10 cellular contexts compared by ENCODE assay signal in the genomic region with DNA sequence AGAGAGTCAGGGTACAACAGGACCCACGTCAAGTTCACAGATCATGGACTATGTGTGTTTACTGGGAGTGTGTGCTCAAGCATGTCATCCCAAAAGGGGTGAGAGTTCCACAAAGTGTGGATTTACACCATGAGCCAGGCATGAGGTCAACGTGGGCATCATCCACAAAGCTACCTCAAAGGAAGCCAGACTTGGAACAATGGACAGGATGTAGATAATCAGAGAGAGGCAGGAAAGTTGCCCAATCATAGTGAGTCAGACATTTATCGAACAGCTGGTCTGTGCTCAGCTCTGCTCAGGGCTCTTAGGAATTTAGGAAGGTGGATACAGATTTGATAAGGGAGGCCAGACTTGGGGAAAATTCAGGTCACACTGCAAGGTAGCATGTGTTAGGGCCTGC.
DNase-seq lines count a peak whose midpoint lies in the region; ATAC-seq and TF ChIP-seq lines count a peak whose summit lies in the region.
"Had no signal": no experiment of that assay in that cellular context is flagged by ENCODE, and none has a peak within 500 bp of the region (broad histone marks: within the 10 kb centered on the region; RNA-seq: fewer than 3 reads in every experiment).

No MANE protein-coding gene starts in this region.

- peaks cover 2% of the 10 kb centered on the region; the same call in 1 of the 2 replicates for H3K9me3 ChIP-seq in AG04450 (ENCODE audit: control insufficient read depth, insufficient read depth, low read length)
- no peaks in the 10 kb centered on the region for H3K9me3 ChIP-seq in right cardiac atrium (ENCODE audit: control insufficient read depth, low read length)
- H3K9me3 ChIP-seq in neuronal stem cell (replicated peaks in 1 of 2; ENCODE audit: control insufficient read depth in 2 of 2, insufficient read depth in 1 of 2, low read depth in 1 of 2, low read length in 2 of 2) = no peaks in the 10 kb centered on the region

- H4K8ac ChIP-seq in neuronal stem cell (ENCODE audit: low read depth, low read length) = no peak overlapping the region

- H3K4me3 ChIP-seq in AG04450 (ENCODE audit: low read depth, low read length) (no peak overlapping the region), right cardiac atrium (ENCODE audit: low read length) (no peak overlapping the region), neuronal stem cell (ENCODE audit: low read length in 2 of 2) (no peak overlapping the region)

- peaks cover 6% of the 10 kb centered on the region for H3K4me1 ChIP-seq in right cardiac atrium (ENCODE audit: control insufficient read depth, insufficient read depth, low read length)
- H3K4me1 ChIP-seq in neuronal stem cell (ENCODE audit: control insufficient read depth in 2 of 2, insufficient read depth in 1 of 2, low read depth in 1 of 2, low read length in 2 of 2) = peaks cover 2 to 5% of the 10 kb centered on the region in 2 donors

- CTCF ChIA-PET in AG04450 (lab: Charles Lee) = no interaction called here

- intact Hi-C loops in right cardiac atrium (cut with DNase I) = no loop called here

- H3K9ac ChIP-seq in neuronal stem cell (ENCODE audit: low read depth, low read length, poor library complexity) = no peak overlapping the region

- no peak overlapping the region for H3K14ac ChIP-seq in neuronal stem cell (ENCODE audit: low read length)

- no peaks in the 10 kb centered on the region for H3K27me3 ChIP-seq in AG04450 (ENCODE audit: control insufficient read depth, insufficient read depth, low read length)
- H3K27me3 ChIP-seq in right cardiac atrium (ENCODE audit: control insufficient read depth, insufficient read depth) = no peaks in the 10 kb centered on the region
- H3K27me3 ChIP-seq in neuronal stem cell (ENCODE audit: control insufficient read depth in 3 of 3, insufficient read depth in 3 of 3, low read depth in 1 of 3, low read length in 3 of 3) = no peaks in the 10 kb centered on the region

- H3K79me1 ChIP-seq in neuronal stem cell (ENCODE audit: low read depth, low read length) = no peaks in the 10 kb centered on the region

- no peak overlapping the region for H2AFZ ChIP-seq in neuronal stem cell (ENCODE audit: low read length)

- no peaks in the 10 kb centered on the region for H3K36me3 ChIP-seq in neuronal stem cell (replicated peaks in 1 of 2; ENCODE audit: control insufficient read depth in 2 of 2, insufficient read depth in 2 of 2, low read length in 2 of 2)

- no peak overlapping the region for H3K27ac ChIP-seq in AG04450 (ENCODE audit: low read depth, low read length)
- H3K27ac ChIP-seq in right cardiac atrium (ENCODE audit: low read length) = no peak overlapping the region
- no peak overlapping the region for H3K27ac ChIP-seq in neuronal stem cell (replicated peaks; ENCODE audit: low read length)

- H3K4ac ChIP-seq in neuronal stem cell (ENCODE audit: low read length) = no peak overlapping the region

- H3K18ac ChIP-seq in neuronal stem cell (ENCODE audit: low read length) = no peak overlapping the region

- peak; percentile 9 to 86 for ATAC-seq in right cardiac atrium
- ATAC-seq in HG03342 (IDR thresholded peaks at IDR 0.05; ENCODE audit: unreplicated experiment) = no peak
- no peak for ATAC-seq in HG02642 (IDR thresholded peaks at IDR 0.05; ENCODE audit: poor library complexity, unreplicated experiment)
- ATAC-seq: WTC11 had no signal

- H2BK12ac ChIP-seq in neuronal stem cell (ENCODE audit: low read length) = no peak overlapping the region

- no peak overlapping the region for H2BK120ac ChIP-seq in neuronal stem cell (ENCODE audit: low read depth, low read length)

- POLR2A ChIA-PET in AG04450 (lab: Yijun Ruan, JAX) = interaction anchor here (0.9 to 1.1 kb wide), 2 partner anchors 18 to 107 kb away, joined by 5 read pairs; no protein-coding TSS in a partner anchor

- no peak overlapping the region for H2AK5ac ChIP-seq in neuronal stem cell (ENCODE audit: low read depth, low read length)

- H2BK15ac ChIP-seq in neuronal stem cell (ENCODE audit: low read length) = no peak overlapping the region

- H2BK5ac ChIP-seq in neuronal stem cell (ENCODE audit: low read length) = no peak overlapping the region

- WGBS in right cardiac atrium = 50% methylated on average over 3 of the region's 3 CpGs
- WGBS in neuronal stem cell (ENCODE audit: extremely low coverage in 2 of 2, insufficient read length in 2 of 2, insufficient replicate concordance in 1 of 2), 2 donors = no CpG with 5 or more reads among the region's 3 CpGs

- DNase-seq in AG04450 (ENCODE audit: low read depth, low spot score) (peak; percentile 63), HS-27A (ENCODE audit: low read depth) (peak; percentile 11), amniotic stem cell (lab: John Stamatoyannopoulos, UW) (peak; percentile 31), right cardiac atrium (no peak), neuronal stem cell (ENCODE audit: low spot score) (no peak), NCI-H2107 (lab: John Stamatoyannopoulos, UW) (no peak)
- DNase-seq: NCI-H2171 treated with DMSO at 0.1 percent for 48 hours had no signal

- no peak overlapping the region for H4K91ac ChIP-seq in neuronal stem cell (ENCODE audit: low read depth, low read length, poor library complexity)

- no peak for TF ChIP-seq CTCF in AG04450 (IDR thresholded peaks at IDR 0.05; ENCODE audit: low read depth, low read length)

- no peak overlapping the region for H3K23ac ChIP-seq in neuronal stem cell (ENCODE audit: low read depth, low read length, poor library complexity)

- no peak overlapping the region for H3K4me2 ChIP-seq in neuronal stem cell (ENCODE audit: insufficient read depth, low read length, poor library complexity, severe bottlenecking)

Comparison
In these comparisons a context has a peak if more than half of its experiments do, and no peak if none do; other contexts are left out.
1. DNase-seq: peak in AG04450 (single experiment), HS-27A (single experiment) and amniotic stem cell (single experiment); none in right cardiac atrium (0 of 3), neuronal stem cell (single experiment) and NCI-H2107 (single experiment).
2. ATAC-seq: peak in right cardiac atrium (2 of 2); none in HG03342 (single experiment) and HG02642 (single experiment).